In genomic region chr5:154273028-154273617, GRCh38 we compare ENCODE assay signal across 8 cellular contexts.
DNase-seq lines count a peak whose midpoint lies in the region; ATAC-seq and TF ChIP-seq lines count a peak whose summit lies in the region.

No MANE protein-coding gene starts in this region.

- H3K4me1 ChIP-seq in PC-9 (replicated peaks; ENCODE audit: insufficient read depth), result peaks cover 20% of the 10 kb centered on the region; the same call in 1 of the 2 replicates

- H4K20me1 ChIP-seq in PC-9 (ENCODE audit: insufficient read depth), result no peaks in the 10 kb centered on the region

- no peaks in the 10 kb centered on the region for H3K27me3 ChIP-seq in PC-9 (ENCODE audit: insufficient read depth, low read depth)
- no peaks in the 10 kb centered on the region for H3K27me3 ChIP-seq in brain microvascular endothelial cell (replicated peaks)

- ATAC-seq in esophagus mucosa (peak; percentile 95), sciatic nerve (peak; percentile 79)

- H3K4me3 ChIP-seq in LNCaP clone FGC (ENCODE audit: low read depth, low read length), result no peak overlapping the region
- H3K4me3 ChIP-seq in PC-9, result no peak overlapping the region
- no peak overlapping the region for H3K4me3 ChIP-seq in brain microvascular endothelial cell (ENCODE audit: low read depth, low read length)

- no peak overlapping the region for H3K27ac ChIP-seq in PC-9
- H3K27ac ChIP-seq in brain microvascular endothelial cell, result no peak overlapping the region

- no peak overlapping the region for H3K4me2 ChIP-seq in PC-9

- H3K36me3 ChIP-seq in PC-9 (ENCODE audit: low read depth) (no peaks in the 10 kb centered on the region; the same call in 1 of the 2 replicates), brain microvascular endothelial cell (replicated peaks) (no peaks in the 10 kb centered on the region)

- no peaks in the 10 kb centered on the region; the same call in 1 of the 2 replicates for H3K79me2 ChIP-seq in PC-9 (ENCODE audit: low read depth)

- peaks cover 4% of the 10 kb centered on the region; the same call in 1 of the 2 replicates for H3F3A ChIP-seq in PC-9 (ENCODE audit: insufficient read depth, low read depth)

- intact Hi-C loops in sciatic nerve (cut with DNase I) (no loop called here), PC-9 (cut with micrococcal nuclease; ENCODE audit: unreplicated experiment) (no loop called here)

- no peak overlapping the region for H2AFZ ChIP-seq in PC-9

- DNase-seq in Daoy (ENCODE audit: low read depth) (peak; percentile 19), GM20000 (ENCODE audit: low spot score) (peak; percentile 39), LNCaP clone FGC (ENCODE audit: low read depth) (peak; percentile 45), sciatic nerve (ENCODE audit: low spot score) (no peak), PC-9 (no peak), brain microvascular endothelial cell (no peak), DMS 273 treated with DMSO at 0.1 percent for 48 hours (lab: John Stamatoyannopoulos, UW) (no peak)

- CTCF ChIA-PET in PC-9 (lab: Charles Lee), result no interaction called here

- no peak for TF ChIP-seq CTCF in GM20000 (IDR thresholded peaks at IDR 0.05; ENCODE audit: extremely low read depth, missing control alignments)
- no peak for TF ChIP-seq CTCF in LNCaP clone FGC (IDR thresholded peaks at IDR 0.05; ENCODE audit: control insufficient read depth, extremely low read depth, insufficient read depth)
- TF ChIP-seq CTCF in PC-9 (conservative IDR thresholded peaks at IDR 0.05), result no peak
- TF ChIP-seq CTCF in brain microvascular endothelial cell (IDR thresholded peaks at IDR 0.05; ENCODE audit: low read depth, low read length, missing control alignments), result no peak

- no peaks in the 10 kb centered on the region for H3K9me3 ChIP-seq in PC-9 (ENCODE audit: insufficient read depth, low read depth)

- POLR2A ChIA-PET in PC-9 (lab: Charles Lee; ENCODE audit: unreplicated experiment), result no interaction called here

- no TSS peak for BruUV-seq in PC-9 (replicated peaks; lab: Mats Ljungman, UMichigan)

- in situ Hi-C loops in brain microvascular endothelial cell (cut with HindIII; ENCODE audit: low pct_ligation_motif_present, low sequenced_read_pairs), result no loop called here

- H3K9me2 ChIP-seq in PC-9 (ENCODE audit: insufficient read depth), result no peaks in the 10 kb centered on the region

Comparison
In these comparisons a context has a peak if more than half of its experiments do, and no peak if none do; other contexts are left out.
1. DNase-seq: peak in Daoy (single experiment), GM20000 (single experiment) and LNCaP clone FGC (single experiment); none in sciatic nerve (single experiment), PC-9 (0 of 2), brain microvascular endothelial cell (single experiment) and DMS 273 treated with DMSO at 0.1 percent for 48 hours (single experiment).